ENCODE assay signal across 19 cellular contexts in the genomic region with DNA sequence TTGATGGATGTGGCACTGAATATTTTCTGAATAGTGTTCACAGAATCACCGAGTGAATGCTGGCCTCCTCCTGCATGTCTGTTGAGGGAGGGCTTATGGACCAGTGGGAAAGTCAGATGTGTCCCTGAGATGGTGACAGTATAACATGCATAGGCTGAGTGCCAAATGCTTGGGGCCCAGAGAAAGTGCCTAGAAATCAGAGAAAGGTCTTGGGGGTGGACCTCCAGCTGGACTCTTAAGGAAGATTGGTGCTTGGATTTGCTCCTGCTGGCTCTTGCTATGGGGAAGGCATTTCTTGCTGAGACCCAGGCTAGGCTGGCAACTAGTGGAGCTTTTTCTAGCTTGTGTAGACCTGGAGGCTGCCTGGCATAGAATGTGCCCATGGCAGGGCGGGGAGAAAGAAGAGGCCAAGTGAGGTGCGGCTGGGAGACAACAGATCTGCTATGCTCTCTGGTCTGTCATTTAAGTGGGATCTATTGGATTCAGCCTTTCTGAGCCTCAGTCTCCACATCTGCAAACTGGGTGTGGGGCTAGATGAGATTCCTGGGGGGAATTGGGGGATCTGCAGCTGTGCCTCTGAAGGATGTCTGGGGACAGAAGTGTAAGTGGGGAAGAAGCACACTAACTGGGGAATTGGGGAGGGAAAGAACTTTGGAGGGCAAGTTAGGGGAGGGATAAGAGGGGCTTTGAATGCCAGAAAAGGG. TPM values are rescaled to one million over a fixed set of nuclear protein-coding genes. Genes with fewer than 3 reads are reported as not detected.
DNase-seq lines count a peak whose midpoint lies in the region; ATAC-seq, FAIRE-seq and TF ChIP-seq lines count a peak whose summit lies in the region.
"Had no signal": no experiment of that assay in that cellular context is flagged by ENCODE, and none has a peak within 500 bp of the region (broad histone marks: within the 10 kb centered on the region; RNA-seq: fewer than 3 reads in every experiment).

No MANE protein-coding gene starts in this region.

- H3K4me1 ChIP-seq in GM23338 (ENCODE audit: insufficient read depth) = peaks cover 25% of the 10 kb centered on the region
- peaks cover 8 to 66% of the 10 kb centered on the region in 2 donors for H3K4me1 ChIP-seq in ascending aorta
- H3K4me1 ChIP-seq in kidney (ENCODE audit: control insufficient read depth in 1 of 2, insufficient read depth in 1 of 2, low read depth in 1 of 2, low read length in 2 of 2) = peaks cover 35 to 59% of the 10 kb centered on the region in 2 donors
- H3K4me1 ChIP-seq in stomach smooth muscle (ENCODE audit: control insufficient read depth, insufficient read depth, low read length) = peaks cover 42% of the 10 kb centered on the region

- DNase-seq in GM23338 (ENCODE audit: low spot score) = no peak
- DNase-seq in ascending aorta (ENCODE audit: low spot score in 2 of 2) = no peak
- DNase-seq in kidney = no peak
- DNase-seq in Calu3 = no peak
- no peak for DNase-seq in COLO668 (lab: John Stamatoyannopoulos, UW; ENCODE audit: unreplicated experiment)
- no peak for DNase-seq in KG1 (lab: John Stamatoyannopoulos, UW)
- DNase-seq: activated CD4-positive, alpha-beta T cell treated with anti-CD3 and anti-CD28 coated beads for 4 hours; activated naive CD4-positive, alpha-beta T cell treated with Interleukin-2 at 50 U/mL for 16 hours; brain microvascular endothelial cell; DMS79; effector memory CD4-positive, alpha-beta T cell; NCI-H1930; NCI-H446 treated with DMSO at 0.1 percent for 48 hours; stimulated activated CD4-positive, alpha-beta T cell treated with anti-CD3 and anti-CD28 coated beads, Interleukin-1b, Interleukin-23, amount 100 ng/mL, for 48 hours had no signal

- intact Hi-C loops in ascending aorta (cut with DNase I) = loop anchor here (2.0 kb wide), 1 partner anchor 26 kb away; no protein-coding TSS in a partner anchor
- intact Hi-C loops in kidney (cut with DNase I) = no loop called here
- intact Hi-C loops in Calu3 (cut with micrococcal nuclease; ENCODE audit: unreplicated experiment) = no loop called here

- H3K9me3 ChIP-seq in ascending aorta = no peaks in the 10 kb centered on the region
- H3K9me3 ChIP-seq in kidney (ENCODE audit: control insufficient read depth in 1 of 2, low read length in 2 of 2) = no peaks in the 10 kb centered on the region
- no peaks in the 10 kb centered on the region for H3K9me3 ChIP-seq in stomach smooth muscle (ENCODE audit: control insufficient read depth in 2 of 2, low read length in 2 of 2)

- H3K4me3 ChIP-seq in GM23338 = no peak overlapping the region
- no peak overlapping the region for H3K4me3 ChIP-seq in ascending aorta
- no peak overlapping the region for H3K4me3 ChIP-seq in kidney (ENCODE audit: low read length in 2 of 2)
- H3K4me3 ChIP-seq in stomach smooth muscle (ENCODE audit: low read length in 2 of 2) = no peak overlapping the region

- H3K9ac ChIP-seq in kidney (ENCODE audit: low read length in 2 of 2) (peak overlapping the region in 1 of 2 donors; percentile 21), stomach smooth muscle (ENCODE audit: low read length in 2 of 2) (peak overlapping the region in 1 of 2 donors; percentile 36)

- H3K79me2 ChIP-seq in GM23338 (replicated peaks; ENCODE audit: insufficient read depth) = peaks cover 100% of the 10 kb centered on the region

- no peak for FAIRE-seq in kidney (lab: Jason Lieb, UNC)
- FAIRE-seq: GM18507 had no signal

- H3K27me3 ChIP-seq in GM23338 (ENCODE audit: insufficient read depth) = no peaks in the 10 kb centered on the region
- H3K27me3 ChIP-seq in ascending aorta = no peaks in the 10 kb centered on the region
- no peaks in the 10 kb centered on the region for H3K27me3 ChIP-seq in stomach smooth muscle (ENCODE audit: control insufficient read depth in 1 of 2, insufficient read depth in 2 of 2, low read length in 2 of 2)
- H3K27me3 ChIP-seq: brain microvascular endothelial cell had no signal

- no peak overlapping the region for H2AFZ ChIP-seq in GM23338

- H3K27me3 Mint-ChIP-seq in GM23338 (ENCODE audit: insufficient read depth, low read depth, poor library complexity) (peaks cover 9% of the 10 kb centered on the region), Calu3 (ENCODE audit: unreplicated experiment) (no peaks in the 10 kb centered on the region)

- no peak for ATAC-seq in GM23338
- no peak for ATAC-seq in GM21619 (IDR thresholded peaks at IDR 0.05; ENCODE audit: unreplicated experiment)

- H3K9me2 ChIP-seq in GM23338 (ENCODE audit: insufficient read depth) = no peaks in the 10 kb centered on the region

- no peaks in the 10 kb centered on the region; the same call in 2 of the 3 replicates for H3K36me3 Mint-ChIP-seq in GM23338 (ENCODE audit: low read depth)
- no peaks in the 10 kb centered on the region for H3K36me3 Mint-ChIP-seq in Calu3 (ENCODE audit: insufficient read depth, unreplicated experiment)

- no TSS peak for BruUV-seq in Calu3 (replicated peaks; lab: Mats Ljungman, UMichigan)

- CTCF ChIA-PET in Calu3 (lab: Charles Lee) = no interaction called here

- H3K36me3 ChIP-seq in GM23338 (ENCODE audit: insufficient read depth) (no peaks in the 10 kb centered on the region), ascending aorta (no peaks in the 10 kb centered on the region), kidney (ENCODE audit: control insufficient read depth in 1 of 2, insufficient read depth in 2 of 2, low read length in 2 of 2) (no peaks in the 10 kb centered on the region), stomach smooth muscle (ENCODE audit: control insufficient read depth in 2 of 2, insufficient read depth in 2 of 2, low read length in 2 of 2) (no peaks in the 10 kb centered on the region)
- H3K36me3 ChIP-seq: brain microvascular endothelial cell had no signal

- no peaks in the 10 kb centered on the region for H3F3A ChIP-seq in GM23338 (replicated peaks; ENCODE audit: low read depth)

- H3K4me1 Mint-ChIP-seq in GM23338 = peaks cover 33% of the 10 kb centered on the region
- peaks cover 64% of the 10 kb centered on the region for H3K4me1 Mint-ChIP-seq in Calu3 (ENCODE audit: low read depth, unreplicated experiment)
- H3K4me1 Mint-ChIP-seq: B cell had no signal

- H3K9me3 Mint-ChIP-seq in GM23338 (no peaks in the 10 kb centered on the region), Calu3 (ENCODE audit: low read depth, unreplicated experiment) (no peaks in the 10 kb centered on the region)
- H3K9me3 Mint-ChIP-seq: T-helper 2 cell treated with Interferon-gamma antibody and Interleukin-4, amounts not matched to agents 5 μg/mL and 100 μg/mL, for 36 hours had no signal

- no peak overlapping the region for H3K27ac Mint-ChIP-seq in GM23338
- no peak overlapping the region for H3K27ac Mint-ChIP-seq in Calu3 (ENCODE audit: unreplicated experiment)
- H3K27ac Mint-ChIP-seq: B cell; T-helper 2 cell treated with Interferon-gamma antibody and Interleukin-4, amounts not matched to agents 5 μg/mL and 100 μg/mL, for 36 hours had no signal

- no peak overlapping the region for H3K4me3 Mint-ChIP-seq in GM23338
- H3K4me3 Mint-ChIP-seq in Calu3 (ENCODE audit: low read depth, unreplicated experiment) = no peak overlapping the region
- H3K4me3 Mint-ChIP-seq: B cell; T-helper 2 cell treated with Interferon-gamma antibody and Interleukin-4, amounts not matched to agents 5 μg/mL and 100 μg/mL, for 36 hours had no signal

- no peak overlapping the region for H3K4me2 ChIP-seq in GM23338

- H3K27ac ChIP-seq in GM23338 (ENCODE audit: low read depth) (peak overlapping the region; percentile 16; the same call in 1 of the 2 replicates), ascending aorta (peak overlapping the region; percentile 75 to 81), kidney (ENCODE audit: low read depth in 2 of 2, low read length in 2 of 2) (peak overlapping the region; percentile 77 to 85), stomach smooth muscle (ENCODE audit: low read length) (peak overlapping the region; percentile 66)
- H3K27ac ChIP-seq: brain microvascular endothelial cell had no signal

- peaks cover 61% of the 10 kb centered on the region for H4K20me1 ChIP-seq in GM23338 (replicated peaks; ENCODE audit: insufficient read depth)

- no peak for TF ChIP-seq CTCF in GM23338 (conservative IDR thresholded peaks at IDR 0.05; ENCODE audit: low read depth in 2 of 2)
- no peak for TF ChIP-seq CTCF in ascending aorta (IDR thresholded peaks at IDR 0.05)
- no peak for TF ChIP-seq CTCF in kidney (IDR thresholded peaks at IDR 0.05; ENCODE audit: borderline replicate concordance, extremely low read depth, insufficient read depth)
- TF ChIP-seq CTCF in Calu3 (IDR thresholded peaks at IDR 0.05; ENCODE audit: unreplicated experiment) = no peak

TF ChIP-seq in GM23338, 12 proteins besides CTCF, POLR2A, EP300 and RAD21 (continues in another document):
- TF ChIP-seq JUNB (IDR thresholded peaks at IDR 0.05; ENCODE audit: unreplicated experiment) = no peak

RNA-seq across cellular contexts. Expression of a gene that starts 27.4 kb away (rescaled TPM):
- total RNA-seq in GM23338 (2014; rRNA removed; shearing (Covaris generic)) = 28.9 and 32.2 TPM in 2 replicates
- polyA plus RNA-seq in GM23338 (2016; fragmentation: Nextera tagmentation; extraction: Ambion mirVana) = 11.1 and 12.3 TPM in 2 replicates
- 49.1 TPM for total RNA-seq in ascending aorta
- total RNA-seq in kidney = 24.4 TPM
- 6.8 TPM for polyA plus RNA-seq in kidney (ENCODE audit: insufficient read depth, low read depth, low replicate concordance)
- 23.7 and 24.5 TPM in 2 replicates for total RNA-seq in Calu3 (2022)

Comparison
In these comparisons a context has a peak if more than half of its experiments do, and no peak if none do; other contexts are left out.
1. H3K27ac ChIP-seq: peak in every context shown above with its lines; median percentile 81 in kidney; 78 in ascending aorta; 66 in stomach smooth muscle; 16 in GM23338.